21 cellular contexts compared by ENCODE assay signal in the genomic region with DNA sequence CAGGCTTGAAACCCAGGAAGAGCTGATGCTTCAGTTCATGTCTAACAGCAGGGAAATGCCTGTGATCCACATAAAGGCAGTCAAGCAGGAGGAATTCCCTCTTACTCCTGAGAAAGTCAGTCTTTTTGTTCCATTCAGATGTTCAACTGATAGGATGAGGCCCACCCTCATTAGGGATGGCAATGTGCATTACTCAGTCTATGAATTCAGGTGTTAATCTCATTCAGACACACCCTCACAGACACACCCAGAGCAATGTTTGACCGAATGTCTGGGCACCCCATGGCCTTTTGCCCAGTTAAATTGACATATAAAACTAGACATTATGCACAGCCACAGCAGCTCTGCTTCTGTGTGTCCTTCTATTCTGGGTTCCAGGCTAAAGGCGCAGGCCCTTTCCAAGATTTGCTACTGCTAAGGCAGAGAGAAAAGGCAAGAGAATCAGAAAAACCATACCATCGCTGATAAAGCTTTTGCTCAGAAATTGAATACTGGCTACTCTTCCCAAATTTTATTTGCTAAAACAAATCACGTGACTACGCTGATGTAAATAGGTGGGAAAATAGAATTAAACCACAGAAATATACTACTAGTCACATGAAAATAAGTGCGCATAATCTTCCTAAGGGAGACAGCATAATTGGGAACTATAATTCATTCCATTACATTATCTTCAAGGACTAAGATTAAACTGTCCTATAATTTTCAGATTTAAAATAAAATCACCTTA.
DNase-seq lines count a peak whose midpoint lies in the region; ATAC-seq, FAIRE-seq and TF ChIP-seq lines count a peak whose summit lies in the region.
"Had no signal": no experiment of that assay in that cellular context is flagged by ENCODE, and none has a peak within 500 bp of the region (broad histone marks: within the 10 kb centered on the region; RNA-seq: fewer than 3 reads in every experiment).

No MANE protein-coding gene starts in this region.

- no peak overlapping the region for H3K27ac Mint-ChIP-seq in endodermal cell
- H3K27ac Mint-ChIP-seq: CD4-positive, alpha-beta T cell had no signal

- H3K4me1 ChIP-seq in left ventricle myocardium inferior (no peaks in the 10 kb centered on the region), small intestine (ENCODE audit: control insufficient read depth in 2 of 2, insufficient read depth in 1 of 2, low read depth in 1 of 2, low read length in 1 of 2) (no peaks in the 10 kb centered on the region), endodermal cell (ENCODE audit: control insufficient read depth, insufficient read depth, low read length) (peaks cover 4% of the 10 kb centered on the region)
- H3K4me1 ChIP-seq: A549 had no signal

- no peak for FAIRE-seq in small intestine (lab: Jason Lieb, UNC)
- FAIRE-seq: A549, GM12892, GM18507 had no signal

- H3K27ac ChIP-seq in left ventricle myocardium inferior (replicated peaks) (no peak overlapping the region), small intestine (ENCODE audit: low read depth in 1 of 2, low read length in 1 of 2) (no peak overlapping the region), endodermal cell (ENCODE audit: low read depth, low read length) (no peak overlapping the region)
- H3K27ac ChIP-seq: 22Rv1, A549, C4-2B had no signal

- no peaks in the 10 kb centered on the region for H3K9me3 Mint-ChIP-seq in endodermal cell
- H3K9me3 Mint-ChIP-seq: CD4-positive, alpha-beta T cell had no signal

- no peaks in the 10 kb centered on the region for H3K36me3 Mint-ChIP-seq in endodermal cell (ENCODE audit: low read depth)

- H3K4me3 ChIP-seq in left ventricle myocardium inferior (no peak overlapping the region), small intestine (ENCODE audit: low read depth in 1 of 2, low read length in 2 of 2) (no peak overlapping the region), endodermal cell (ENCODE audit: low read length) (no peak overlapping the region)
- H3K4me3 ChIP-seq: A549 had no signal

- no peaks in the 10 kb centered on the region for H3K27me3 ChIP-seq in left ventricle myocardium inferior (ENCODE audit: low read depth)
- no peaks in the 10 kb centered on the region for H3K27me3 ChIP-seq in small intestine (ENCODE audit: control insufficient read depth in 2 of 2, insufficient read depth in 2 of 2, low read length in 2 of 2)
- H3K27me3 ChIP-seq in endodermal cell (ENCODE audit: control insufficient read depth, insufficient read depth, low read length, poor library complexity, severe bottlenecking) = no peaks in the 10 kb centered on the region

- H3K27me3 Mint-ChIP-seq in endodermal cell (ENCODE audit: insufficient read depth) = no peaks in the 10 kb centered on the region
- H3K27me3 Mint-ChIP-seq: CD4-positive, alpha-beta T cell had no signal

- no peaks in the 10 kb centered on the region for H3K9me3 ChIP-seq in left ventricle myocardium inferior (replicated peaks)
- no peaks in the 10 kb centered on the region for H3K9me3 ChIP-seq in small intestine (ENCODE audit: control insufficient read depth, low read depth)
- no peaks in the 10 kb centered on the region for H3K9me3 ChIP-seq in endodermal cell (ENCODE audit: control insufficient read depth, low read length)
- H3K9me3 ChIP-seq: A549 had no signal

- no peak for TF ChIP-seq CTCF in left ventricle myocardium inferior (IDR thresholded peaks at IDR 0.05; ENCODE audit: borderline replicate concordance)
- no peak for TF ChIP-seq CTCF in endodermal cell (conservative IDR thresholded peaks at IDR 0.05)

- DNase-seq in cardiac septum (ENCODE audit: low spot score) (peak; percentile 46), left ventricle myocardium inferior (no peak), NCI-H69 (lab: John Stamatoyannopoulos, UW) (peak; percentile 8), left colon (peak in 1 of 2 donors; percentile 20), small intestine (peak; percentile 32), endodermal cell (no peak), COLO829 (ENCODE audit: low spot score) (no peak)
- DNase-seq: AML-193; CD4-positive, alpha-beta T cell; DMS153; DMS79; GDM1; GOT3; H7 had no signal

- ATAC-seq in left colon (peak; percentile 83), HG02885 (IDR thresholded peaks at IDR 0.05; ENCODE audit: poor library complexity, unreplicated experiment) (no peak)
- ATAC-seq: A549, HCT116 had no signal

- no peaks in the 10 kb centered on the region for H3K36me3 ChIP-seq in left ventricle myocardium inferior
- no peaks in the 10 kb centered on the region for H3K36me3 ChIP-seq in small intestine (ENCODE audit: control insufficient read depth in 2 of 2, insufficient read depth in 2 of 2, low read length in 2 of 2)
- H3K36me3 ChIP-seq in endodermal cell (ENCODE audit: control insufficient read depth, insufficient read depth, low read length) = no peaks in the 10 kb centered on the region

- no peak overlapping the region for H3K9ac ChIP-seq in endodermal cell (ENCODE audit: extremely low read depth, low read length, poor library complexity, severe bottlenecking)

- no peak overlapping the region for H3K4me3 Mint-ChIP-seq in endodermal cell
- H3K4me3 Mint-ChIP-seq: CD4-positive, alpha-beta T cell had no signal

- 82 to 87% (median 84%) methylated on average over 6 of the region's 6 CpGs for WGBS in small intestine, 3 donors
- WGBS in endodermal cell (ENCODE audit: insufficient coverage in 1 of 2, insufficient read length in 1 of 2), 2 experiments = 95 to 100% methylated on average over 3 to 6 of the region's 6 CpGs

- intact Hi-C loops in cardiac septum (cut with DNase I) (no loop called here), left ventricle myocardium inferior (cut with micrococcal nuclease) (no loop called here), left colon (cut with DNase I, micrococcal nuclease) (no loop called here)

- peaks cover 1% of the 10 kb centered on the region for H3K4me1 Mint-ChIP-seq in endodermal cell

Comparison
In these comparisons a context has a peak if more than half of its experiments do, and no peak if none do; other contexts are left out.
1. DNase-seq: peak in cardiac septum (single experiment), NCI-H69 (single experiment) and small intestine (single experiment); none in left ventricle myocardium inferior (single experiment), endodermal cell (single experiment) and COLO829 (single experiment).